Comparison of ENCODE assay signal across 11 cellular contexts in genomic region chr13:79246575-79246949, GRCh38.
DNase-seq lines count a peak whose midpoint lies in the region; ATAC-seq and TF ChIP-seq lines count a peak whose summit lies in the region.
"Had no signal": no experiment of that assay in that cellular context is flagged by ENCODE, and none has a peak within 500 bp of the region (broad histone marks: within the 10 kb centered on the region; RNA-seq: fewer than 3 reads in every experiment).

No MANE protein-coding gene starts in this region.

- no peak overlapping the region for H3K4me3 Mint-ChIP-seq in activated naive CD4-positive, alpha-beta T cell treated with anti-CD3 and anti-CD28 coated beads for 36 hours
- no peak overlapping the region for H3K4me3 Mint-ChIP-seq in CD4-positive, alpha-beta T cell
- H3K4me3 Mint-ChIP-seq: immature natural killer cell had no signal

- no peak overlapping the region for H3K27ac ChIP-seq in CD4-positive, alpha-beta T cell (ENCODE audit: low read depth, low read length)

- POLR2A ChIA-PET in CD4-positive, alpha-beta T cell (lab: Charles Lee) = no interaction called here

- peak; percentile 2 for TF ChIP-seq CTCF in kidney epithelial cell (IDR thresholded peaks at IDR 0.05; ENCODE audit: insufficient read depth, low read length, poor library complexity, severe bottlenecking)
- TF ChIP-seq CTCF in CD4-positive, alpha-beta T cell (IDR thresholded peaks at IDR 0.05) = no peak

- intact Hi-C loops in activated naive CD4-positive, alpha-beta T cell treated with anti-CD3 and anti-CD28 coated beads for 36 hours (cut with micrococcal nuclease) = loop anchor here (1.0 to 5.0 kb wide), 3 partner anchors 269 to 1109 kb away; no protein-coding TSS in a partner anchor
- intact Hi-C loops in CD4-positive, alpha-beta T cell (cut with DNase I, micrococcal nuclease) = no loop called here

- DNase-seq in NCI-H1092 treated with DMSO at 0.1 percent for 48 hours (lab: John Stamatoyannopoulos, UW) = peak; percentile 58
- no peak for DNase-seq in NCI-H1092 (lab: John Stamatoyannopoulos, UW)
- peak; percentile 49 for DNase-seq in MV-4-11 (lab: John Stamatoyannopoulos, UW)
- no peak for DNase-seq in kidney epithelial cell (ENCODE audit: low read depth)
- no peak for DNase-seq in activated naive CD4-positive, alpha-beta T cell treated with anti-CD3 and anti-CD28 coated beads for 36 hours
- DNase-seq in ecto neural progenitor cell (ENCODE audit: low spot score) = no peak
- no peak for DNase-seq in CD4-positive, alpha-beta T cell
- DNase-seq: activated T-cell treated with anti-CD3 and anti-CD28 coated beads for 4 hours; effector CD4-positive, alpha-beta T cell; immature natural killer cell had no signal

- no peaks in the 10 kb centered on the region for H3K4me1 Mint-ChIP-seq in activated naive CD4-positive, alpha-beta T cell treated with anti-CD3 and anti-CD28 coated beads for 36 hours (ENCODE audit: low read depth)
- H3K4me1 Mint-ChIP-seq in CD4-positive, alpha-beta T cell (ENCODE audit: low read depth) = no peaks in the 10 kb centered on the region
- H3K4me1 Mint-ChIP-seq: immature natural killer cell had no signal

- H3K36me3 Mint-ChIP-seq in activated naive CD4-positive, alpha-beta T cell treated with anti-CD3 and anti-CD28 coated beads for 36 hours (ENCODE audit: low read depth) = no peaks in the 10 kb centered on the region
- no peaks in the 10 kb centered on the region for H3K36me3 Mint-ChIP-seq in CD4-positive, alpha-beta T cell (ENCODE audit: low read depth)
- H3K36me3 Mint-ChIP-seq: immature natural killer cell had no signal

- peaks cover 3% of the 10 kb centered on the region for H3K27me3 Mint-ChIP-seq in activated naive CD4-positive, alpha-beta T cell treated with anti-CD3 and anti-CD28 coated beads for 36 hours (ENCODE audit: low read depth)
- peaks cover 15% of the 10 kb centered on the region for H3K27me3 Mint-ChIP-seq in CD4-positive, alpha-beta T cell

- no peak overlapping the region for H3K4me3 ChIP-seq in kidney epithelial cell (ENCODE audit: low read depth, low read length)

- no peaks in the 10 kb centered on the region for H3K9me3 Mint-ChIP-seq in activated naive CD4-positive, alpha-beta T cell treated with anti-CD3 and anti-CD28 coated beads for 36 hours
- peaks cover 2% of the 10 kb centered on the region for H3K9me3 Mint-ChIP-seq in CD4-positive, alpha-beta T cell
- H3K9me3 Mint-ChIP-seq: immature natural killer cell had no signal

- CTCF ChIA-PET in activated naive CD4-positive, alpha-beta T cell treated with anti-CD3 and anti-CD28 coated beads for 36 hours (lab: Charles Lee) = no interaction called here
- CTCF ChIA-PET in CD4-positive, alpha-beta T cell (lab: Charles Lee) = no interaction called here

- no peaks in the 10 kb centered on the region for H3K9me3 ChIP-seq in CD4-positive, alpha-beta T cell (ENCODE audit: control insufficient read depth, low read length)

- no peaks in the 10 kb centered on the region for H3K27me3 ChIP-seq in kidney epithelial cell (ENCODE audit: control insufficient read depth, insufficient read depth, low read length)
- no peaks in the 10 kb centered on the region for H3K27me3 ChIP-seq in CD4-positive, alpha-beta T cell (ENCODE audit: control insufficient read depth, insufficient read depth, low read length)

- no peak overlapping the region for H3K27ac Mint-ChIP-seq in activated naive CD4-positive, alpha-beta T cell treated with anti-CD3 and anti-CD28 coated beads for 36 hours
- H3K27ac Mint-ChIP-seq in CD4-positive, alpha-beta T cell = no peak overlapping the region
- H3K27ac Mint-ChIP-seq: immature natural killer cell had no signal

- ATAC-seq in GM21619 (IDR thresholded peaks at IDR 0.05; ENCODE audit: unreplicated experiment) = peak; percentile 49
- no peak for ATAC-seq in CD4-positive, alpha-beta T cell (ENCODE audit: poor library complexity)

- H3K36me3 ChIP-seq in kidney epithelial cell (ENCODE audit: control insufficient read depth, insufficient read depth, low read length) = no peaks in the 10 kb centered on the region

Comparison
In these comparisons a context has a peak if more than half of its experiments do, and no peak if none do; other contexts are left out.
1. DNase-seq: peak in NCI-H1092 treated with DMSO at 0.1 percent for 48 hours (single experiment) and MV-4-11 (single experiment); none in NCI-H1092 (single experiment), kidney epithelial cell (single experiment), activated naive CD4-positive, alpha-beta T cell treated with anti-CD3 and anti-CD28 coated beads for 36 hours (single experiment), ecto neural progenitor cell (single experiment) and CD4-positive, alpha-beta T cell (0 of 10).